Comparison of ENCODE assay signal across 16 cellular contexts in genomic region chr1:15900662-15901279, GRCh38. TPM values are rescaled to one million over a fixed set of nuclear protein-coding genes. Genes with fewer than 3 reads are reported as not detected.
DNase-seq lines count a peak whose midpoint lies in the region; ATAC-seq, FAIRE-seq and TF ChIP-seq lines count a peak whose summit lies in the region.
"Had no signal": no experiment of that assay in that cellular context is flagged by ENCODE, and none has a peak within 500 bp of the region (broad histone marks: within the 10 kb centered on the region; RNA-seq: fewer than 3 reads in every experiment).

No MANE protein-coding gene starts in this region.

- H2BK5ac ChIP-seq in H9 (ENCODE audit: insufficient read length, low read length) = no peak overlapping the region

- H3T11ph ChIP-seq in H9 (ENCODE audit: low read length) = no peak overlapping the region

- H3K4me3 ChIP-seq in keratinocyte (ENCODE audit: control insufficient read depth in 2 of 3, extremely low read depth in 1 of 3, insufficient read depth in 2 of 3, low read depth in 1 of 3, low read length in 3 of 3) = no peak overlapping the region

- no peaks in the 10 kb centered on the region for H3K9me3 Mint-ChIP-seq in H9
- H3K9me3 Mint-ChIP-seq in WTC11 = no peaks in the 10 kb centered on the region
- no peaks in the 10 kb centered on the region for H3K9me3 Mint-ChIP-seq in progenitor cell of endocrine pancreas (ENCODE audit: low read depth)

- H2AK5ac ChIP-seq in H9 (ENCODE audit: insufficient read length, low read length) = no peak overlapping the region

- H3K27me3 Mint-ChIP-seq in H9 (ENCODE audit: low read depth) (no peaks in the 10 kb centered on the region), WTC11 (ENCODE audit: low read depth) (no peaks in the 10 kb centered on the region), progenitor cell of endocrine pancreas (no peaks in the 10 kb centered on the region)

- H3K4me1 ChIP-seq in H9 (ENCODE audit: insufficient read depth, low read length) (no peaks in the 10 kb centered on the region; the same call in 1 of the 2 replicates), keratinocyte (ENCODE audit: control insufficient read depth, extremely low read depth, insufficient read depth, low read length) (peaks cover 17% of the 10 kb centered on the region)

- no peak overlapping the region for H4K5ac ChIP-seq in H9 (ENCODE audit: insufficient read length, low read depth, low read length)

- H2BK20ac ChIP-seq in H9 (ENCODE audit: low read depth, low read length, poor library complexity, severe bottlenecking) = no peak overlapping the region

- no peak overlapping the region for H3K4me3 Mint-ChIP-seq in H9
- no peak overlapping the region for H3K4me3 Mint-ChIP-seq in WTC11
- no peak overlapping the region for H3K4me3 Mint-ChIP-seq in progenitor cell of endocrine pancreas (ENCODE audit: low read depth)

- intact Hi-C loops in sciatic nerve (cut with DNase I) = no loop called here

- H3K9ac ChIP-seq in H9 (ENCODE audit: extremely low read depth, insufficient read length, low read length) = no peak overlapping the region
- H3K9ac ChIP-seq in keratinocyte (ENCODE audit: control insufficient read depth, extremely low read depth, insufficient read depth, low read length) = no peak overlapping the region

- WGBS in H9 (ENCODE audit: extremely low coverage, insufficient read length, low lambda C conversion rate) = no CpG with 5 or more reads among the region's 8 CpGs

- DNase-seq in H9 = no peak
- no peak for DNase-seq in WTC11 (ENCODE audit: low spot score)
- DNase-seq in keratinocyte (ENCODE audit: low read depth, low spot score) = no peak
- no peak for DNase-seq in sciatic nerve (ENCODE audit: low spot score)
- DNase-seq in progenitor cell of endocrine pancreas (ENCODE audit: low spot score, unreplicated experiment) = no peak
- DNase-seq in stimulated activated CD4-positive, alpha-beta T cell treated with anti-CD3 and anti-CD28 coated beads, Interleukin-15, amount 100 ng/mL, for 24 hours = no peak
- no peak for DNase-seq in GOT3 (lab: John Stamatoyannopoulos, UW)
- DNase-seq: activated T-cell treated with anti-CD3 and anti-CD28 coated beads for 4 hours; DMS153; foreskin keratinocyte; HCEC 1CT; NCI-H2081; NCI-H526 treated with DMSO at 0.1 percent for 48 hours; PC-3; stimulated activated CD4-positive, alpha-beta T cell treated with anti-CD3 and anti-CD28 coated beads, Interleukin-1b, Interleukin-23, amount 100 ng/mL, for 48 hours had no signal

- H3K79me1 ChIP-seq in H9 (ENCODE audit: insufficient read depth, low read depth, low read length, poor library complexity, severe bottlenecking) = no peaks in the 10 kb centered on the region

- no peak overlapping the region for H3K23ac ChIP-seq in H9 (ENCODE audit: insufficient read length, low read depth, low read length)

- H2AFZ ChIP-seq in H9 (ENCODE audit: low read length) (no peak overlapping the region), keratinocyte (ENCODE audit: control insufficient read depth, low read length) (no peak overlapping the region)

- H3K4me2 ChIP-seq in H9 (ENCODE audit: insufficient read depth, insufficient read length, low read length) (no peak overlapping the region), keratinocyte (ENCODE audit: control insufficient read depth, extremely low read depth, insufficient read depth, low read depth, low read length) (peak overlapping the region; percentile 5)

- no peaks in the 10 kb centered on the region for H3K9me3 ChIP-seq in H9 (ENCODE audit: control insufficient read depth, low read depth, low read length)
- H3K9me3 ChIP-seq in keratinocyte (ENCODE audit: control insufficient read depth, low read depth, low read length) = no peaks in the 10 kb centered on the region

- peaks cover 0 to 6% of the 10 kb centered on the region in 2 experiments for H3K36me3 ChIP-seq in keratinocyte (ENCODE audit: control insufficient read depth in 2 of 2, extremely low read depth in 1 of 2, insufficient read depth in 2 of 2, low read length in 2 of 2)

- no peak overlapping the region for H3K56ac ChIP-seq in H9 (ENCODE audit: insufficient read length, low read depth, low read length)

- dilution Hi-C loops in keratinocyte (cut with MboI; ENCODE audit: extremely low pct_ligation_motif_present, low sequenced_read_pairs) = no loop called here

- no peak overlapping the region for H2BK120ac ChIP-seq in H9 (ENCODE audit: low read depth, low read length, poor library complexity, severe bottlenecking)

- H3K36me3 Mint-ChIP-seq in H9 (ENCODE audit: insufficient read depth in 1 of 3, low read depth in 3 of 3) (peaks cover 0 to 3% (median 0%) of the 10 kb centered on the region in 3 experiments; a peak in 3 of 7 replicates), WTC11 (no peaks in the 10 kb centered on the region), progenitor cell of endocrine pancreas (ENCODE audit: insufficient read depth) (peaks cover 3% of the 10 kb centered on the region)

- no peaks in the 10 kb centered on the region for H3K23me2 ChIP-seq in H9 (ENCODE audit: insufficient read length, low read depth, low read length, poor library complexity, severe bottlenecking)

- no peak overlapping the region for H2BK12ac ChIP-seq in H9 (ENCODE audit: insufficient read length, low read depth, low read length)

- H4K91ac ChIP-seq in H9 (ENCODE audit: insufficient read length, low read depth, low read length) = no peak overlapping the region

- CTCF ChIA-PET in WTC11 (lab: Charles Lee) = interaction anchor here (0.6 to 2.2 kb wide), 3 partner anchors 58 to 85 kb away, joined by 3 to 16 read pairs (median 3); no protein-coding TSS in a partner anchor

- H4K20me1 ChIP-seq in H9 (ENCODE audit: control insufficient read depth, insufficient read depth, insufficient read length) (no peaks in the 10 kb centered on the region), keratinocyte (ENCODE audit: control insufficient read depth, extremely low read depth, insufficient read depth, low read length) (peaks cover 6% of the 10 kb centered on the region)

- H3K79me2 ChIP-seq in H9 (ENCODE audit: insufficient read depth, low read length) (peaks cover 4% of the 10 kb centered on the region; the same call in 1 of the 2 replicates), keratinocyte (ENCODE audit: control insufficient read depth, insufficient read depth, low read length) (peaks cover 96% of the 10 kb centered on the region)

- H3K14ac ChIP-seq in H9 (ENCODE audit: insufficient read depth, low read length) = no peak overlapping the region

- TF ChIP-seq CTCF in H9 (conservative IDR thresholded peaks at IDR 0.05) (no peak), WTC11 (IDR thresholded peaks at IDR 0.05) (no peak), keratinocyte (optimal IDR thresholded peaks at IDR 0.05 in 1 of 3, IDR thresholded peaks at IDR 0.05 in 1 of 3, conservative IDR thresholded peaks at IDR 0.05 in 1 of 3; ENCODE audit: extremely low read depth in 1 of 3, insufficient read depth in 2 of 3, low read length in 3 of 3) (no peak), progenitor cell of endocrine pancreas (IDR thresholded peaks at IDR 0.05; ENCODE audit: unreplicated experiment) (no peak)

- no peak overlapping the region for H2BK15ac ChIP-seq in H9 (ENCODE audit: low read depth, low read length)

- POLR2A ChIA-PET in WTC11 (lab: Charles Lee) = no interaction called here

- FAIRE-seq in keratinocyte (lab: Jason Lieb, UNC) = no peak
- FAIRE-seq: TTC549 had no signal

- H3K27ac ChIP-seq in H9 (ENCODE audit: insufficient read length, low read depth, low read length) (no peak overlapping the region), keratinocyte (ENCODE audit: control insufficient read depth, insufficient read depth, low read length) (peak overlapping the region; percentile 22)
- H3K27ac ChIP-seq: foreskin keratinocyte had no signal

- H4K8ac ChIP-seq in H9 (replicated peaks; ENCODE audit: insufficient read length, low read depth, low read length) = no peak overlapping the region

- ATAC-seq in WTC11 (peak; percentile 32), sciatic nerve (peak; percentile 35)
- ATAC-seq: foreskin keratinocyte, PC-3 had no signal

- H3K27ac Mint-ChIP-seq in H9 = peak overlapping the region; percentile 7 to 95 (median 46); a peak in 5 of 7 replicates
- H3K27ac Mint-ChIP-seq in WTC11 = peak overlapping the region; percentile 97
- no peak overlapping the region for H3K27ac Mint-ChIP-seq in progenitor cell of endocrine pancreas

- H3K9me1 ChIP-seq in keratinocyte (ENCODE audit: control insufficient read depth, extremely low read depth, insufficient read depth, low read length) = no peaks in the 10 kb centered on the region

- H3K27me3 ChIP-seq in H9 (ENCODE audit: insufficient read depth, low read length) = no peaks in the 10 kb centered on the region
- no peaks in the 10 kb centered on the region for H3K27me3 ChIP-seq in keratinocyte (ENCODE audit: control insufficient read depth, extremely low read depth, insufficient read depth, low read length)
- H3K27me3 ChIP-seq: foreskin keratinocyte had no signal

- H3K4me1 Mint-ChIP-seq in H9 (peaks cover 9 to 23% of the 10 kb centered on the region in 2 experiments), WTC11 (peaks cover 18% of the 10 kb centered on the region), progenitor cell of endocrine pancreas (ENCODE audit: low read depth) (peaks cover 7% of the 10 kb centered on the region)

- H3K18ac ChIP-seq in H9 (ENCODE audit: insufficient read length, low read depth, low read length) = no peak overlapping the region

- H3K4ac ChIP-seq in H9 (ENCODE audit: low read depth, low read length) = no peak overlapping the region

TF ChIP-seq in WTC11, 78 proteins besides CTCF, POLR2A, EP300 and RAD21 (continues in another document):
- no peak for TF ChIP-seq TCF7 (CRISPR knock-in tag; IDR thresholded peaks at IDR 0.05; ENCODE audit: low read depth)
- TF ChIP-seq GTF2I (CRISPR knock-in tag; conservative IDR thresholded peaks at IDR 0.05) = no peak
- TF ChIP-seq NFYB (CRISPR knock-in tag; conservative IDR thresholded peaks at IDR 0.05; ENCODE audit: low read depth) = no peak
- TF ChIP-seq ZBTB21 (CRISPR knock-in tag; IDR thresholded peaks at IDR 0.05; ENCODE audit: borderline replicate concordance) = no peak
- TF ChIP-seq HMGA2 (CRISPR knock-in tag; IDR thresholded peaks at IDR 0.05) = no peak
- no peak for TF ChIP-seq FOXJ3 (CRISPR knock-in tag; IDR thresholded peaks at IDR 0.05; ENCODE audit: borderline replicate concordance)

RNA-seq across cellular contexts. Expression of gene SPEN, which starts 53.3 kb away (rescaled TPM):
- 54.3 and 59.6 TPM in 2 replicates for total RNA-seq in H9 (2021)
- total RNA-seq in WTC11 (2021) = 48.5 to 50.2 TPM (median 48.8 TPM) in 3 replicates
- polyA plus RNA-seq in keratinocyte = 4.9 to 9.1 TPM (median 8.9 TPM) in 3 replicates
- 22.5 TPM for polyA plus RNA-seq in keratinocyte (2011; ENCODE audit: low read depth)
- polyA plus RNA-seq in keratinocyte (2011; cell fraction: cytosol; rRNA removed) = 6.3 and 6.9 TPM in 2 replicates
- polyA plus RNA-seq in keratinocyte (2011; cell fraction: nucleus; rRNA removed) = 46.7 and 46.9 TPM in 2 replicates
- polyA plus RNA-seq in keratinocyte (2012; ENCODE audit: low replicate concordance) = 25.0 and 35.6 TPM in 2 replicates
- 18.8 to 84.5 TPM (median 42.0 TPM) in 3 replicates for polyA minus RNA-seq in keratinocyte
- 6.7 TPM for polyA minus RNA-seq in keratinocyte (2011; cell fraction: cytosol; rRNA and poly(A)+ RNA removed)
- 30.5 and 60.2 TPM in 2 replicates for polyA minus RNA-seq in keratinocyte (2011; cell fraction: nucleus; rRNA and poly(A)+ RNA removed)
- total RNA-seq in sciatic nerve = 97.7 TPM
- total RNA-seq in progenitor cell of endocrine pancreas = 55.8 and 58.0 TPM in 2 replicates
